ENCODE assay signal across 10 cellular contexts in genomic region chr12:79121486-79121885, GRCh38.
DNase-seq lines count a peak whose midpoint lies in the region; ATAC-seq, FAIRE-seq and TF ChIP-seq lines count a peak whose summit lies in the region.
"Had no signal": no experiment of that assay in that cellular context is flagged by ENCODE, and none has a peak within 500 bp of the region (broad histone marks: within the 10 kb centered on the region; RNA-seq: fewer than 3 reads in every experiment).

No MANE protein-coding gene starts in this region.

- POLR2A ChIA-PET in HepG2 (lab: Yijun Ruan, JAX), result no interaction called here

- no peak overlapping the region for H2AFZ ChIP-seq in HepG2 (ENCODE audit: low read length)
- no peak overlapping the region for H2AFZ ChIP-seq in astrocyte (ENCODE audit: low read depth, low read length)

- H3K4me3 Mint-ChIP-seq in astrocyte (ENCODE audit: unreplicated experiment), result no peak overlapping the region
- H3K4me3 Mint-ChIP-seq: activated B cell treated with CpG ODN at 0.5 μM for 24 hours had no signal

- H3K4me2 ChIP-seq in HepG2 (ENCODE audit: low read depth, low read length) (no peak overlapping the region), astrocyte (ENCODE audit: low read length) (no peak overlapping the region)

- FAIRE-seq in HepG2 (lab: Jason Lieb, UNC), result no peak
- FAIRE-seq in astrocyte (lab: Jason Lieb, UNC), result no peak

- no peaks in the 10 kb centered on the region for H3K36me3 ChIP-seq in HepG2 (replicated peaks in 1 of 2; ENCODE audit: control insufficient read depth in 1 of 2, insufficient read depth in 2 of 2, low read length in 2 of 2)
- no peaks in the 10 kb centered on the region for H3K36me3 ChIP-seq in right lobe of liver
- no peaks in the 10 kb centered on the region for H3K36me3 ChIP-seq in astrocyte (ENCODE audit: insufficient read depth, low read length)

- H3K27ac ChIP-seq in HepG2 (ENCODE audit: extremely low read length, insufficient read depth, low read length) (no peak overlapping the region), right lobe of liver (no peak overlapping the region), astrocyte (ENCODE audit: low read depth, low read length) (no peak overlapping the region)

- H3K27me3 Mint-ChIP-seq in astrocyte (ENCODE audit: low read depth, unreplicated experiment), result no peaks in the 10 kb centered on the region
- H3K27me3 Mint-ChIP-seq: activated B cell treated with CpG ODN at 0.5 μM for 24 hours had no signal

- H3K27me3 ChIP-seq in HepG2 (ENCODE audit: control insufficient read depth in 1 of 2, insufficient read depth in 2 of 2, low read length in 2 of 2), result no peaks in the 10 kb centered on the region
- H3K27me3 ChIP-seq in right lobe of liver, result no peaks in the 10 kb centered on the region
- H3K27me3 ChIP-seq in astrocyte (ENCODE audit: insufficient read depth, low read length), result no peaks in the 10 kb centered on the region
- H3K27me3 ChIP-seq: dorsolateral prefrontal cortex had no signal

- H3K36me3 Mint-ChIP-seq in astrocyte (ENCODE audit: low read depth, unreplicated experiment), result peaks cover 3% of the 10 kb centered on the region

- TF ChIP-seq EP300 in HepG2 (IDR thresholded peaks at IDR 0.05; ENCODE audit: low read depth in 2 of 2, low read length in 2 of 2), result no peak
- no peak for TF ChIP-seq EP300 in HepG2 (CRISPR knock-in tag; IDR thresholded peaks at IDR 0.05; ENCODE audit: borderline replicate concordance)

- H3K4me3 ChIP-seq in HepG2 (replicated peaks in 1 of 3; ENCODE audit: insufficient read depth in 1 of 3, low read depth in 2 of 3, low read length in 3 of 3) (no peak overlapping the region), right lobe of liver (no peak overlapping the region), astrocyte (ENCODE audit: insufficient read depth, low read depth, low read length) (no peak overlapping the region)
- H3K4me3 ChIP-seq: dorsolateral prefrontal cortex had no signal

- intact Hi-C loops in HepG2 (cut with micrococcal nuclease; ENCODE audit: unreplicated experiment) (loop anchor here (2.0 kb wide), 1 partner anchor 223 kb away; no protein-coding TSS in a partner anchor), right lobe of liver (cut with DNase I) (no loop called here)

- no peak overlapping the region for H3K27ac Mint-ChIP-seq in astrocyte (ENCODE audit: unreplicated experiment)
- H3K27ac Mint-ChIP-seq: activated B cell treated with CpG ODN at 0.5 μM for 24 hours had no signal

- H4K20me1 ChIP-seq in HepG2 (ENCODE audit: insufficient read depth, low read length), result no peaks in the 10 kb centered on the region
- H4K20me1 ChIP-seq in astrocyte (ENCODE audit: insufficient read depth, low read length), result no peaks in the 10 kb centered on the region

- H3K9ac ChIP-seq in HepG2 (ENCODE audit: insufficient read depth, low read depth, low read length) (no peak overlapping the region), astrocyte (ENCODE audit: low read length) (no peak overlapping the region)

- CTCF ChIA-PET in HepG2 (lab: Yijun Ruan, JAX; ENCODE audit: low intra/inter-chr PET ratio, low total read pairs), result interaction anchor here (1.0 kb wide), 1 partner anchor 223 kb away, joined by 3 read pairs; no protein-coding TSS in a partner anchor

- no peak for DNase-seq in HepG2 (ENCODE audit: low spot score)
- DNase-seq in right lobe of liver, result no peak
- no peak for DNase-seq in astrocyte (ENCODE audit: low read depth)
- no peak for DNase-seq in NCI-H446 treated with DMSO at 0.1 percent for 48 hours (lab: John Stamatoyannopoulos, UW)
- no peak for DNase-seq in anterior cingulate cortex (lab: John Stamatoyannopoulos, UW)
- DNase-seq: activated B cell treated with CpG ODN at 0.5 μM for 24 hours, dorsolateral prefrontal cortex had no signal

- TF ChIP-seq CTCF in HepG2 (CRISPR knock-in tag; IDR thresholded peaks at IDR 0.05) (0 out of 2 replicates have a peak, but pooled peaks have one; percentile 18), right lobe of liver (IDR thresholded peaks at IDR 0.05) (no peak), astrocyte (IDR thresholded peaks at IDR 0.05; ENCODE audit: insufficient read depth, low read depth, low read length) (peak; percentile 35)

- TF ChIP-seq POLR2A in HepG2 (IDR thresholded peaks at IDR 0.05; ENCODE audit: insufficient read depth in 1 of 2, low read depth in 2 of 2, low read length in 2 of 2), result no peak
- TF ChIP-seq POLR2A in right lobe of liver (IDR thresholded peaks at IDR 0.05), result no peak

- in situ Hi-C loops in HepG2 (cut with HindIII; ENCODE audit: extremely low pct_ligation_motif_present, low pct_unique_long_range_greater_than_20kb), result no loop called here

- TF ChIP-seq RAD21 in HepG2 (CRISPR knock-in tag; IDR thresholded peaks at IDR 0.05), result no peak

- no peaks in the 10 kb centered on the region for H3K4me1 Mint-ChIP-seq in astrocyte (ENCODE audit: low read depth, unreplicated experiment)
- H3K4me1 Mint-ChIP-seq: activated B cell treated with CpG ODN at 0.5 μM for 24 hours had no signal

- H3K4me1 ChIP-seq in HepG2 (ENCODE audit: insufficient read depth, low read length) (no peaks in the 10 kb centered on the region), right lobe of liver (no peaks in the 10 kb centered on the region), astrocyte (ENCODE audit: insufficient read depth, low read length) (no peaks in the 10 kb centered on the region)

- no peaks in the 10 kb centered on the region for H3K9me3 ChIP-seq in HepG2 (ENCODE audit: low read length)
- H3K9me3 ChIP-seq in right lobe of liver, result no peaks in the 10 kb centered on the region
- H3K9me3 ChIP-seq in astrocyte (ENCODE audit: insufficient read depth, low read depth, low read length), result no peaks in the 10 kb centered on the region

- no TSS peak for BruUV-seq in HepG2 (replicated peaks; lab: Mats Ljungman, UMichigan)

- H3K9me3 Mint-ChIP-seq in astrocyte (ENCODE audit: unreplicated experiment), result no peaks in the 10 kb centered on the region
- H3K9me3 Mint-ChIP-seq: activated B cell treated with CpG ODN at 0.5 μM for 24 hours had no signal

- WGBS in HepG2 (ENCODE audit: low lambda C conversion rate), result 8% methylated on average over 3 of the region's 3 CpGs
- WGBS in right lobe of liver (ENCODE audit: insufficient coverage, low coverage, low lambda C conversion rate, missing lambda C conversion rate), result 55% methylated on average over 3 of the region's 3 CpGs

- peak; percentile 78 for ATAC-seq in HepG2
- ATAC-seq in right lobe of liver, result no peak
- ATAC-seq in HG03095 (IDR thresholded peaks at IDR 0.05; ENCODE audit: unreplicated experiment), result peak; percentile 70
- no peak for ATAC-seq in GM21619 (IDR thresholded peaks at IDR 0.05; ENCODE audit: unreplicated experiment)
- no peak for ATAC-seq in HG02763 (IDR thresholded peaks at IDR 0.05; ENCODE audit: unreplicated experiment)

- H3K79me2 ChIP-seq in HepG2 (ENCODE audit: insufficient read depth, low read length) (no peaks in the 10 kb centered on the region), astrocyte (ENCODE audit: insufficient read depth, low read length) (no peaks in the 10 kb centered on the region)

TF ChIP-seq in HepG2, 621 proteins besides CTCF, POLR2A, EP300 and RAD21:
- TF ChIP-seq ZNF205 (CRISPR knock-in tag; IDR thresholded peaks at IDR 0.05) (no peak), STAG1 (CRISPR knock-in tag; IDR thresholded peaks at IDR 0.05) (peak; percentile 43)
TF ChIP-seq in HepG2: peak in this region for 1.

Comparison
In these comparisons a context has a peak if more than half of its experiments do, and no peak if none do; other contexts are left out.
1. ATAC-seq: peak in HepG2 (single experiment) and HG03095 (single experiment); none in right lobe of liver (0 of 4), GM21619 (single experiment) and HG02763 (single experiment).
2. CTCF ChIP-seq: peak in HepG2 (single experiment) and astrocyte (single experiment); none in right lobe of liver (0 of 4).